In genomic region chr19:29941828-29942403, GRCh38 we compare ENCODE assay signal across 8 cellular contexts. TPM values are rescaled to one million over a fixed set of nuclear protein-coding genes. Genes with fewer than 3 reads are reported as not detected.
DNase-seq lines count a peak whose midpoint lies in the region; ATAC-seq, FAIRE-seq and TF ChIP-seq lines count a peak whose summit lies in the region.

TSS of gene URI1 (plus strand) at chr19:29942239. CDS start at chr19:29942548, 309 bp downstream.

- TF ChIP-seq POLR2A in GM12891 (IDR thresholded peaks at IDR 0.05; ENCODE audit: low read depth, low read length), result peak; percentile 37
- TF ChIP-seq POLR2A in prostate gland (IDR thresholded peaks at IDR 0.05), result peak; percentile 64

- no peak within 1 kb of the TSS for H3K27ac ChIP-seq in adipose tissue (ENCODE audit: low read depth, low read length)
- peak within 1 kb of the TSS; percentile 58 to 72 for H3K27ac ChIP-seq in prostate gland
- H3K27ac ChIP-seq in upper lobe of right lung, result peak within 1 kb of the TSS; percentile 74

- peak in 1 of 4 experiments; percentile 7 for TF ChIP-seq CTCF in prostate gland (IDR thresholded peaks at IDR 0.05)
- TF ChIP-seq CTCF in upper lobe of right lung (IDR thresholded peaks at IDR 0.05), result no peak

- H3K4me3 ChIP-seq in prostate gland (peak within 1 kb of the TSS; percentile 68 to 73), upper lobe of right lung (peak within 1 kb of the TSS; percentile 94)

- ATAC-seq in HG02763 (IDR thresholded peaks at IDR 0.05; ENCODE audit: unreplicated experiment) (peak; percentile 86), left cardiac atrium (peak; percentile 99), upper lobe of right lung (peak; percentile 99)

- intact Hi-C loops in left cardiac atrium (cut with DNase I), result no loop called here
- intact Hi-C loops in prostate gland (cut with DNase I), result loop anchor here (5.0 kb wide), 1 partner anchor 100 kb away; no protein-coding TSS in a partner anchor
- intact Hi-C loops in upper lobe of right lung (cut with DNase I), result no loop called here

- peaks cover 12% of the 10 kb centered on the region for H3K4me1 ChIP-seq in prostate gland (replicated peaks)
- peaks cover 35% of the 10 kb centered on the region for H3K4me1 ChIP-seq in upper lobe of right lung

- WGBS in adipose tissue, 3 donors, result 0% methylated on average over 43 to 59 of the region's 59 CpGs
- WGBS in prostate gland, result 0% methylated on average over 51 of the region's 59 CpGs

- peak; percentile 84 for DNase-seq in GM12891 (ENCODE audit: insufficient read length, low spot score)
- DNase-seq in NCI-H1436 (lab: John Stamatoyannopoulos, UW), result peak; percentile 78
- peak; percentile 83 to 90 (median 89) for DNase-seq in T-helper 1 cell
- DNase-seq in left cardiac atrium, result peak; percentile 91
- peak; percentile 89 for DNase-seq in prostate gland (ENCODE audit: low spot score)
- peak; percentile 96 for DNase-seq in upper lobe of right lung

- no peaks in the 10 kb centered on the region for H3K27me3 ChIP-seq in prostate gland (replicated peaks; ENCODE audit: insufficient read depth)
- no peaks in the 10 kb centered on the region for H3K27me3 ChIP-seq in upper lobe of right lung

- H3K36me3 ChIP-seq in prostate gland (no peaks in the 10 kb centered on the region), upper lobe of right lung (no peaks in the 10 kb centered on the region)

- H3K9me3 ChIP-seq in prostate gland, result no peaks in the 10 kb centered on the region
- H3K9me3 ChIP-seq in upper lobe of right lung, result no peaks in the 10 kb centered on the region

- peak; percentile 94 for FAIRE-seq in GM12891 (lab: Jason Lieb, UNC)

TF ChIP-seq in GM12891, 5 proteins besides CTCF, POLR2A, EP300 and RAD21:
- TF ChIP-seq POLR2AphosphoS5 (IDR thresholded peaks at IDR 0.05; ENCODE audit: low read depth, low read length), result no peak
- no peak for TF ChIP-seq SPI1 (IDR thresholded peaks at IDR 0.05; ENCODE audit: low read depth, low read length)
- no peak for TF ChIP-seq POU2F2 (IDR thresholded peaks at IDR 0.05; ENCODE audit: low read depth, low read length)
- TF ChIP-seq TAF1 (IDR thresholded peaks at IDR 0.05; ENCODE audit: low read depth, low read length), result peak; percentile 7; the same call in 1 of the 2 replicates
- peak; percentile 73 for TF ChIP-seq PAX5 (IDR thresholded peaks at IDR 0.05; ENCODE audit: insufficient read depth, low read length, severe bottlenecking)
TF ChIP-seq in GM12891: peak in this region for 2.

RNA-seq across cellular contexts. Expression of gene URI1, which starts in this region (rescaled TPM):
- polyA plus RNA-seq in GM12891 (2012; ENCODE audit: low read depth, missing spikeins), result 45.5 TPM
- 10 to 100 TPM; 21.8 to 35.1 (median 32.5) TPM for polyA plus RNA-seq in adipose tissue
- total RNA-seq in left cardiac atrium (10 to 100 TPM; 35.2 to 37.1 TPM), prostate gland (10 to 100 TPM; 48.2 to 71.0 TPM), upper lobe of right lung (45.1 TPM)
